17 cellular contexts compared by ENCODE assay signal in the genomic region with DNA sequence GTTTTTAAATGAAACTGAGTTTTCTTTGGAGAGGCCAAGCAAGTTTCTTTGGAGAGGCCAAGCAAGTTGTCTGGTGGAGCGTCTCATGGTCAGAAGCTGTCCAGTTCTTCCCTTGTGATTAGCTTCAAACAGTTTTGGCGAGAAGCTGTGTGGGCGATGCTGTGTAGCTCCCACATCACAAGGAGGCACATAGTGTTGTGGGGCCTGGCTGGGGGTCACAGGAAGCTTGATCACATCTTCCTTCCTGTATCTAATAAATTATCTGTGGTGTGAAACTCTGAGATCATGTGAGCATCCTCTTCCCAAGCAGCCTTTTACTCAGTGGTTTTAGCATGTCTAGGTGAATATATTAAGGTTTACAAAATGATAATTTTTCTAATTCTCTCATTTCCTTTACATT.
"Had no signal": no experiment of that assay in that cellular context is flagged by ENCODE, and none has a peak within 500 bp of the region (broad histone marks: within the 10 kb centered on the region; RNA-seq: fewer than 3 reads in every experiment).

No MANE protein-coding gene starts in this region.

- H3K27ac ChIP-seq: coronary artery, gastroesophageal sphincter, heart right ventricle, right lobe of liver had no signal

- ATAC-seq: gastroesophageal sphincter; heart right ventricle; right lobe of liver; stimulated activated naive B cell treated with anti-CD40 and anti-IgM and Interleukin-4, amounts not matched to agents 10 μg/mL and 1 μg/mL and 100 μg/mL, for 72 hours had no signal

- H3K4me1 Mint-ChIP-seq: brain; memory B cell; stimulated activated naive B cell treated with anti-CD40 and anti-IgM and Interleukin-4, amounts not matched to agents 10 μg/mL and 1 μg/mL and 100 μg/mL, for 72 hours had no signal

- H3K4me1 ChIP-seq: gastroesophageal sphincter, right lobe of liver had no signal

- DNase-seq: activated CD4-positive, alpha-beta T cell treated with anti-CD3 and anti-CD28 coated beads, Interleukin-2, amount 50 U/mL, for 1 hour; activated naive CD8-positive, alpha-beta T cell treated with anti-CD3 and anti-CD28 coated beads, Interleukin-2, amount 10 ng/mL, durations not matched to agents 7 days and 5 days; activated T-cell treated with anti-CD3 and anti-CD28 coated beads for 4 hours; anterior cingulate cortex; central memory CD4-positive, alpha-beta T cell; heart right ventricle; right lobe of liver; small intestine; stimulated activated CD4-positive, alpha-beta T cell treated with anti-CD3 and anti-CD28 coated beads, Interleukin-4, amount 100 ng/mL, for 24 hours; stimulated activated naive B cell treated with anti-CD40 and anti-IgM and Interleukin-4, amounts not matched to agents 10 μg/mL and 1 μg/mL and 100 μg/mL, for 72 hours; T-helper 1 cell; T-helper 9 cell had no signal

- H3K27me3 ChIP-seq: gastroesophageal sphincter, heart right ventricle, right lobe of liver had no signal

- H3K4me3 ChIP-seq: coronary artery, gastroesophageal sphincter, heart right ventricle, right lobe of liver had no signal

- H3K36me3 ChIP-seq: gastroesophageal sphincter, heart right ventricle, right lobe of liver had no signal

- H3K9me3 Mint-ChIP-seq: activated naive CD8-positive, alpha-beta T cell treated with anti-CD3 and anti-CD28 coated beads, Interleukin-2, amount 10 ng/mL, durations not matched to agents 7 days and 5 days; activated T-helper 1 cell treated with anti-CD3 and anti-CD28 coated beads, Interleukin-12 subunit alpha, Interleukin-12 subunit beta, Interleukin-2, Interleukin-4 antibody, amounts not matched to agents 30 ng/mL and 10 ng/mL and 1 ng/mL, durations not matched to agents 14 hours and 24 hours and 36 hours; memory B cell; stimulated activated naive B cell treated with anti-CD40 and anti-IgM and Interleukin-4, amounts not matched to agents 10 μg/mL and 1 μg/mL and 100 μg/mL, for 72 hours had no signal

- H3K36me3 Mint-ChIP-seq: activated naive CD8-positive, alpha-beta T cell treated with anti-CD3 and anti-CD28 coated beads, Interleukin-2, amount 10 ng/mL, durations not matched to agents 7 days and 5 days; brain; memory B cell; stimulated activated naive B cell treated with anti-CD40 and anti-IgM and Interleukin-4, amounts not matched to agents 10 μg/mL and 1 μg/mL and 100 μg/mL, for 72 hours had no signal

- H3K9me3 ChIP-seq: gastroesophageal sphincter, heart right ventricle, right lobe of liver had no signal

- H3K4me3 Mint-ChIP-seq: activated naive CD8-positive, alpha-beta T cell treated with anti-CD3 and anti-CD28 coated beads, Interleukin-2, amount 10 ng/mL, durations not matched to agents 7 days and 5 days; activated T-helper 1 cell treated with anti-CD3 and anti-CD28 coated beads, Interleukin-12 subunit alpha, Interleukin-12 subunit beta, Interleukin-2, Interleukin-4 antibody, amounts not matched to agents 30 ng/mL and 10 ng/mL and 1 ng/mL, durations not matched to agents 14 hours and 24 hours and 36 hours; brain; memory B cell; stimulated activated naive B cell treated with anti-CD40 and anti-IgM and Interleukin-4, amounts not matched to agents 10 μg/mL and 1 μg/mL and 100 μg/mL, for 72 hours had no signal

- H3K27me3 Mint-ChIP-seq: stimulated activated naive B cell treated with anti-CD40 and anti-IgM and Interleukin-4, amounts not matched to agents 10 μg/mL and 1 μg/mL and 100 μg/mL, for 72 hours had no signal

- H3K27ac Mint-ChIP-seq: activated naive CD8-positive, alpha-beta T cell treated with anti-CD3 and anti-CD28 coated beads, Interleukin-2, amount 10 ng/mL, durations not matched to agents 7 days and 5 days; activated T-helper 1 cell treated with anti-CD3 and anti-CD28 coated beads, Interleukin-12 subunit alpha, Interleukin-12 subunit beta, Interleukin-2, Interleukin-4 antibody, amounts not matched to agents 30 ng/mL and 10 ng/mL and 1 ng/mL, durations not matched to agents 14 hours and 24 hours and 36 hours; brain; memory B cell; stimulated activated naive B cell treated with anti-CD40 and anti-IgM and Interleukin-4, amounts not matched to agents 10 μg/mL and 1 μg/mL and 100 μg/mL, for 72 hours had no signal
